ENCODE assay signal across 22 cellular contexts in the genomic region with DNA sequence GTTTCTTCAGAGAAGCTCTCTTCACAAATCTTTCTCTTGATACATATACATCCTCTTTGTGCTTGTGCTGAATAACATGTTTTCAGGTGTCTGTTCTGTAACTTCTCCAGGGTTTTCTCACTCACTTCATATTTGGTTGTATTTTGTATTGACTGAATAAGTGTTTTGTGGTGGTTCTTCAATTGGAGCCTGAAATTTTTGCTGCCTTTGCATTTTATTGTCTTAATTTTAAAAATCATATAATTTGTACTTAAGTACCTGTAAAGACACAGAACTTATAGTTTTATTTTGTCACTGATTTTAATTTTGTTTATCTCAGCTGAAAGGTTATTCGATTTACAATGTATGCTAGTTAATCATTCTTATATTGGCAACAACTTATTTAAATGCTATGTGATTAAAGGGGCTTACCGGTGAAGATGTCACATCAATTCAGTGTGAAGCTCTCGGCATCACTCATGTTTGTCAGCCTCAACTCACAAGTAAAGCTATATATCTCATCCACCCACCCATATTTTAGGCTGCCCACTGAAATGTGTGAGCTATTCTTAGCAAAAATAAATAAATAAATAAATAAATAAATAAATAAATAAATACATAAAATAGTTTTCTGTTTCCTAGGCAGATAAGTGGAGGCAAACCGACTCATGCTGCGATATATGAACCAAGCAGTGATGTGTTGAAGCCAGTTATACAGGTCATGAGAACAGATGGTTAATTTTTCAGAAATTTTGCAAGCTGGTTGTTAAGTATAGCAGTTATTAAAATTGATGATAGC.
"Had no signal": no experiment of that assay in that cellular context is flagged by ENCODE, and none has a peak within 500 bp of the region (broad histone marks: within the 10 kb centered on the region; RNA-seq: fewer than 3 reads in every experiment).

No MANE protein-coding gene starts in this region.

- ATAC-seq: foreskin keratinocyte, gastrocnemius medialis, heart right ventricle, left cardiac atrium, left lung, left ventricle myocardium superior, lower lobe of right lung, mucosa of descending colon had no signal

- H3K4me3 ChIP-seq: colonic mucosa, dorsolateral prefrontal cortex, esophagus muscularis mucosa, gastrocnemius medialis, heart right ventricle, left lung, lower lobe of right lung, mucosa of descending colon had no signal

- DNase-seq: colonic mucosa; dermis blood vessel endothelial cell; dorsolateral prefrontal cortex; effector CD4-positive, alpha-beta T cell; effector memory CD4-positive, alpha-beta T cell; foreskin keratinocyte; gastrocnemius medialis; glutamatergic neuron; head of caudate nucleus; heart right ventricle; hippocampal formation; left cardiac atrium; left lung; left ventricle myocardium superior; lower lobe of right lung; mesenchymal stem cell; mucosa of descending colon; naive B cell had no signal

- H3K27ac ChIP-seq: colonic mucosa, dorsolateral prefrontal cortex, esophagus muscularis mucosa, foreskin keratinocyte, gastrocnemius medialis, heart right ventricle, left lung, lower lobe of right lung had no signal

- FAIRE-seq: endothelial cell of umbilical vein, islet of Langerhans, keratinocyte had no signal

- H3K4me1 ChIP-seq: colonic mucosa, esophagus muscularis mucosa, foreskin keratinocyte, gastrocnemius medialis, heart right ventricle, left lung, lower lobe of right lung had no signal

- H3K36me3 ChIP-seq: colonic mucosa, esophagus muscularis mucosa, gastrocnemius medialis, heart right ventricle, left lung, lower lobe of right lung had no signal

- H3K9me3 ChIP-seq: colonic mucosa, esophagus muscularis mucosa, gastrocnemius medialis, left lung, lower lobe of right lung, mucosa of descending colon had no signal
